ENCODE assay signal across 9 cellular contexts in the genomic region with DNA sequence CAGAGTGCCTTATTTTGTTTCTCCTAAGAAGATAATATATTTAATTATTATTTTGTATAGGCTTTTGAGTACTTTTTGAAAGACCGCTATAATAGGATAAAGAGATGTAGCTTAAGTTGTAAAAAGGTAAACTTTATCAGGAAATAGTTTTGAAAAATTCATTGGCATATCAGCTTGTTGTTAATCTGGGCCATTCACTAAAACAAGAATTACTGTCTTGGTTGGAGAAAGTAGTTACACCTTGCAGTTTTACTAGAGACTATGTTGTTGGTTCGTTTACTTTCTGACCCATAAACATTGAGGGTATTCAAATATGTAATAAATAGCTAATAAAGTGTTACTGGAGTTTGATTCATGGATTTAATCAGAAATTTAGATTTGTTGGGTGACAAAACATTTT. TPM values are rescaled to one million over a fixed set of nuclear protein-coding genes. Genes with fewer than 3 reads are reported as not detected.
DNase-seq lines count a peak whose midpoint lies in the region; ATAC-seq, FAIRE-seq and TF ChIP-seq lines count a peak whose summit lies in the region.
"Had no signal": no experiment of that assay in that cellular context is flagged by ENCODE, and none has a peak within 500 bp of the region (broad histone marks: within the 10 kb centered on the region; RNA-seq: fewer than 3 reads in every experiment).

No MANE protein-coding gene starts in this region.

- FAIRE-seq in G401.6 (lab: Jason Lieb, UNC) = peak; percentile 56

- no peak overlapping the region for H3K9ac ChIP-seq in endocrine pancreas (ENCODE audit: control insufficient read depth, insufficient read depth, low read length)

- POLR2A ChIA-PET in PC-9 (lab: Charles Lee; ENCODE audit: unreplicated experiment) = interaction anchor here (0.7 to 0.8 kb wide), 2 partner anchors 322 to 560 kb away, joined by 3 to 4 read pairs; no protein-coding TSS in a partner anchor

- peak overlapping the region; percentile 66 for H3K4me3 ChIP-seq in PC-9
- peak overlapping the region; percentile 91 for H3K4me3 ChIP-seq in endocrine pancreas (ENCODE audit: control insufficient read depth, insufficient read depth, low read length)
- peak overlapping the region; percentile 81 for H3K4me3 ChIP-seq in psoas muscle

- peak overlapping the region; percentile 91 for H3K4me2 ChIP-seq in PC-9

- intact Hi-C loops in PC-9 (cut with micrococcal nuclease; ENCODE audit: unreplicated experiment) (no loop called here), psoas muscle (cut with DNase I) (loop anchor here in 1 of 2 donors (5.0 kb wide), 1 partner anchor 33 kb away; the partner anchor contains the start of gene TNPO1)

- H3K27me3 ChIP-seq in PC-9 (ENCODE audit: insufficient read depth, low read depth) (no peaks in the 10 kb centered on the region), endocrine pancreas (ENCODE audit: control insufficient read depth, insufficient read depth, low read length) (no peaks in the 10 kb centered on the region), psoas muscle (ENCODE audit: insufficient read depth in 3 of 3, low read length in 2 of 3) (no peaks in the 10 kb centered on the region)

- H3K9me2 ChIP-seq in PC-9 (ENCODE audit: insufficient read depth) = no peaks in the 10 kb centered on the region

- H3K79me2 ChIP-seq in PC-9 (ENCODE audit: low read depth) = peaks cover 93% of the 10 kb centered on the region

- WGBS in psoas muscle, 3 donors = 41 to 53% (median 51%) methylated on average over 2 of the region's 2 CpGs

- H3K9me3 ChIP-seq in PC-9 (ENCODE audit: insufficient read depth, low read depth) (no peaks in the 10 kb centered on the region), endocrine pancreas (ENCODE audit: control insufficient read depth, low read length) (no peaks in the 10 kb centered on the region), psoas muscle (no peaks in the 10 kb centered on the region)

- no peak for TF ChIP-seq CTCF in PC-9 (conservative IDR thresholded peaks at IDR 0.05)
- no peak for TF ChIP-seq CTCF in psoas muscle (IDR thresholded peaks at IDR 0.05)

- peaks cover 11% of the 10 kb centered on the region; the same call in 1 of the 2 replicates for H3F3A ChIP-seq in PC-9 (ENCODE audit: insufficient read depth, low read depth)

- BruUV-seq in PC-9 (replicated peaks; lab: Mats Ljungman, UMichigan) = no TSS peak

- CTCF ChIA-PET in PC-9 (lab: Charles Lee) = interaction anchor here (0.6 kb wide), 1 partner anchor 298 kb away, joined by 3 read pairs; no protein-coding TSS in a partner anchor

- H3K4me1 ChIP-seq in PC-9 (replicated peaks; ENCODE audit: insufficient read depth) (peaks cover 61% of the 10 kb centered on the region), endocrine pancreas (ENCODE audit: control insufficient read depth, insufficient read depth, low read length) (peaks cover 49% of the 10 kb centered on the region), psoas muscle (peaks cover 68% of the 10 kb centered on the region)

- peaks cover 62% of the 10 kb centered on the region for H4K20me1 ChIP-seq in PC-9 (ENCODE audit: insufficient read depth)

- H3K36me3 ChIP-seq in PC-9 (ENCODE audit: low read depth) (peaks cover 58% of the 10 kb centered on the region), endocrine pancreas (ENCODE audit: control insufficient read depth, insufficient read depth, low read length) (no peaks in the 10 kb centered on the region), psoas muscle (ENCODE audit: insufficient read depth in 1 of 2, low read depth in 1 of 2) (peaks cover 0 to 13% of the 10 kb centered on the region in 2 donors)

- DNase-seq in PC-9 (no peak), psoas muscle (no peak), NCI-H1436 (lab: John Stamatoyannopoulos, UW) (no peak), DMS79 treated with DMSO at 0.1 percent for 48 hours (lab: John Stamatoyannopoulos, UW) (no peak)
- DNase-seq: SHP77 treated with DMSO at 0.1 percent for 48 hours had no signal

- peak overlapping the region; percentile 14; the same call in 1 of the 2 replicates for H3K27ac ChIP-seq in PC-9
- H3K27ac ChIP-seq in psoas muscle = peak overlapping the region; percentile 95

- no peak for ATAC-seq in psoas muscle
- ATAC-seq in GM18861 (IDR thresholded peaks at IDR 0.05; ENCODE audit: unreplicated experiment) = no peak
- ATAC-seq in GM21619 (IDR thresholded peaks at IDR 0.05; ENCODE audit: unreplicated experiment) = no peak

- no peak overlapping the region for H2AFZ ChIP-seq in PC-9

RNA-seq across cellular contexts. Expression of gene TNPO1, which starts 33.7 kb away (rescaled TPM):
- 135 and 185 TPM in 2 replicates for total RNA-seq in PC-9 (2021)
- 10 to 100 TPM; 64.0 to 99.2 (median 77.6) TPM for total RNA-seq in psoas muscle
- 100 to 1,000 TPM in 1 of 3 donors, 10 to 100 TPM in 2; 15.0 to 115 (median 23.2) TPM for polyA plus RNA-seq in psoas muscle
